9 cellular contexts compared by ENCODE assay signal in genomic region chr18:76202322-76202721, GRCh38.
"Had no signal": no experiment of that assay in that cellular context is flagged by ENCODE, and none has a peak within 500 bp of the region (broad histone marks: within the 10 kb centered on the region; RNA-seq: fewer than 3 reads in every experiment).

No MANE protein-coding gene starts in this region.

- H3K9ac ChIP-seq: GM23248 had no signal

- H3K27ac ChIP-seq: GM23248 had no signal

- H3K4me2 ChIP-seq: GM23338 had no signal

- ATAC-seq: GM23338, HCT116 had no signal

- DNase-seq: GM23248, GOT3, H7, H9, HCEC 1CT, HFFc6 had no signal

- H3K4me3 ChIP-seq: GM23248, GM23338, HAP-1 had no signal

- H3K4me1 ChIP-seq: HAP-1 had no signal

- H3K27ac Mint-ChIP-seq: GM23338, H9, HFFc6 had no signal

- H3K9me3 ChIP-seq: HAP-1 had no signal

- H3K4me3 Mint-ChIP-seq: GM23338, H9, HFFc6 had no signal

- H3K36me3 ChIP-seq: HAP-1 had no signal

- H3K4me1 Mint-ChIP-seq: GM23338, H9 had no signal

- H2AFZ ChIP-seq: GM23248, GM23338 had no signal
